In the genomic region with DNA sequence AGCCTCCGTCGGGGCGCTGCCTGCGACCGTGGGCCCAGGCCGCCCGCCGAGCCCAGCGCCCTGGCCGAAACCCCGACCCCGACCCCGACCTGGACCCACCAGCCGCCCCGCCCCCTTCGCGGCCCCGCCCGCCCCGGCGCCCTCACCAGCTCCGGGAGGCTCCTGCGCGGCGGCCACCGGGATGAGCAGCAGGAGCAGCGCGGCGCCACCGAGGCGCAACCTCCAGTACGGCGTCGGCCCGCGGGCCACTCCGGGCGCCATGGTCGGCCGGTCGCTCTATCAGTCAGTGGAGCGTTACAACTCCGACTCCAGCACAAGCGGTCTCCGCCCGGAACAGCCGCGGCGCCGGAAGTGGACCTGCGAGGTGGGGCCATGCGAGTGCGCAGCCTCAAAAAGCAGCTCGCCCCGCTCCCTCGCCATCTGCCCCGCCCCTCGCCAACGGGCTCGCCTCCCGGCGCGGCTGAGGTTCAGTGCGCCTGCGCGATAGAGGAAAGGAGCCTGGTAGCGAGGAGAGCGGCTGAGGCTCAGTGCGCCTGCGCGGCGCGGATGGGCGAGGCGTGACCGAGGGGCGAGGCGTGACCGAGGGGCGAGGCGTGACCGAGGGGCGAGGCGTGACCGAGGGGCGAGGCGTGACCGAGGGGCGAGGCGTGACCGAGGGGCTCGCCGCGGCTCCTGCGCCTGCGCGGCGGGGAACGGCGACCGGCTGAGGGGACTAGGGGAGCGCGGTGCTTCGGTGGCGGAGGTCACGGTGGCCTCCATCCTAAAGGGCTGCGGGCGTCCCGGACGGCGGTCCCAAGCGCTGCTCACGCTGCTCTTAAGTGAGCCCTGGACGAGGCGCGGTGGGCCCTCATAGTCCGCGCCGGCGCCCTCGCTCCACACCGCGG, we compare ENCODE assay signal across 8 cellular contexts. TPM values are rescaled to one million over a fixed set of nuclear protein-coding genes. Genes with fewer than 3 reads are reported as not detected.
DNase-seq lines count a peak whose midpoint lies in the region; ATAC-seq and TF ChIP-seq lines count a peak whose summit lies in the region.

PTTG1IP (minus strand) TSS at position 335 of the 884 bp plus-strand sequence; CDS start at position 261, 74 bp downstream.

- H3K36me3 ChIP-seq in mammary epithelial cell (ENCODE audit: insufficient read depth, low read length) = no peaks in the 10 kb centered on the region
- no peaks in the 10 kb centered on the region for H3K36me3 ChIP-seq in iPS-20b (ENCODE audit: insufficient read depth, low read depth, low read length)

- H3K9ac ChIP-seq in mammary epithelial cell (ENCODE audit: insufficient read depth, low read length) = peak within 1 kb of the TSS; percentile 84
- peak within 1 kb of the TSS; percentile 79; the same call in 1 of the 2 replicates for H3K9ac ChIP-seq in iPS-20b (ENCODE audit: low read depth, low read length)

- no peaks in the 10 kb centered on the region for H4K20me1 ChIP-seq in mammary epithelial cell (ENCODE audit: insufficient read depth, low read length)

- H3K27me3 ChIP-seq in mammary epithelial cell (ENCODE audit: insufficient read depth, low read length) (no peaks in the 10 kb centered on the region), iPS-20b (ENCODE audit: insufficient read depth, low read length) (peaks cover 31% of the 10 kb centered on the region)

- H3K9me3 ChIP-seq in mammary epithelial cell (replicated peaks; ENCODE audit: insufficient read depth, low read length) (no peaks in the 10 kb centered on the region), iPS-20b (ENCODE audit: insufficient read depth, low read depth, low read length) (no peaks in the 10 kb centered on the region)

- dilution Hi-C loops in mammary epithelial cell (cut with HindIII; ENCODE audit: low sequenced_read_pairs) = loop anchor here (10.0 kb wide), 1 partner anchor 69 kb away; the partner anchor contains the start of gene UBE2G2

- H3K27ac ChIP-seq in mammary epithelial cell (ENCODE audit: insufficient read depth, low read depth, low read length) (peak within 1 kb of the TSS; percentile 72), iPS-20b (ENCODE audit: low read length) (no peak within 1 kb of the TSS), skin epidermis (peak within 1 kb of the TSS; percentile 80 to 97 (median 91))

- H3K4me3 ChIP-seq in WI38 (ENCODE audit: low read depth, low read length) (peak within 1 kb of the TSS; percentile 94), mammary epithelial cell (replicated peaks in 1 of 3; ENCODE audit: insufficient read depth in 1 of 3, low read depth in 2 of 3, low read length in 3 of 3) (peak within 1 kb of the TSS; percentile 71 to 86 (median 75)), iPS-20b (ENCODE audit: low read length) (peak within 1 kb of the TSS; percentile 78), skin epidermis (peak within 1 kb of the TSS; percentile 62 to 97 (median 92))

- ATAC-seq in GM18909 (IDR thresholded peaks at IDR 0.05; ENCODE audit: poor library complexity, unreplicated experiment) = peak; percentile 78
- ATAC-seq in HG03159 (IDR thresholded peaks at IDR 0.05; ENCODE audit: unreplicated experiment) = peak; percentile 73

- WGBS in mammary epithelial cell (ENCODE audit: low coverage, missing lambda C conversion rate) = 2% methylated on average over 14 of the region's 123 CpGs

- TF ChIP-seq CTCF in WI38 (IDR thresholded peaks at IDR 0.05; ENCODE audit: low read depth, low read length) (no peak), mammary epithelial cell (conservative IDR thresholded peaks at IDR 0.05 in 1 of 2, IDR thresholded peaks at IDR 0.05 in 1 of 2; ENCODE audit: extremely low read depth in 1 of 2, insufficient read depth in 1 of 2, low read depth in 1 of 2, low read length in 2 of 2) (no peak)

- intact Hi-C loops in mammary epithelial cell (cut with micrococcal nuclease) = loop anchor here (1.0 to 5.0 kb wide), 3 partner anchors 56 to 255 kb away; partner anchors contain the start of gene SUMO3

- peaks cover 50% of the 10 kb centered on the region for H3K79me2 ChIP-seq in mammary epithelial cell (ENCODE audit: insufficient read depth, low read length)

- in situ Hi-C loops in mammary epithelial cell (cut with MboI; ENCODE audit: low sequenced_read_pairs in 2 of 2) = no loop called here

- DNase-seq in AG08395 (ENCODE audit: low spot score) = peak; percentile 100
- DNase-seq in NCI-H2227 treated with DMSO at 0.1 percent for 48 hours (lab: John Stamatoyannopoulos, UW) = peak; percentile 98
- peak; percentile 97 for DNase-seq in mammary epithelial cell

- BruUV-seq in mammary epithelial cell (replicated peaks; lab: Mats Ljungman, UMichigan) = TSS peak; percentile 37

- CTCF ChIA-PET in mammary epithelial cell (lab: Charles Lee; ENCODE audit: low non-redundant PET) = interaction anchor here (0.5 to 0.7 kb wide), 2 partner anchors 10 to 668 kb away, joined by 5 to 11 read pairs; no protein-coding TSS in a partner anchor

- H3K4me1 ChIP-seq in mammary epithelial cell (ENCODE audit: insufficient read depth, low read length) (peaks cover 54% of the 10 kb centered on the region), iPS-20b (ENCODE audit: insufficient read depth, low read length) (peaks cover 3% of the 10 kb centered on the region; the same call in 1 of the 2 replicates)

- peak within 1 kb of the TSS; percentile 95 for H3K4me2 ChIP-seq in mammary epithelial cell (ENCODE audit: insufficient read depth, low read depth, low read length)

- H2AFZ ChIP-seq in mammary epithelial cell (ENCODE audit: low read depth, low read length) = peak within 1 kb of the TSS; percentile 90

RNA-seq across cellular contexts. Expression of gene PTTG1IP, which starts in this region (rescaled TPM):
- 100 to 1,000 TPM; 131 to 269 TPM for total RNA-seq in mammary epithelial cell
- 146 TPM for polyA plus RNA-seq in mammary epithelial cell
- polyA minus RNA-seq in mammary epithelial cell = 174 TPM
